ENCODE assay signal across 37 cellular contexts in genomic region chr3:31124368-31124767, GRCh38.
"Had no signal": no experiment of that assay in that cellular context is flagged by ENCODE, and none has a peak within 500 bp of the region (broad histone marks: within the 10 kb centered on the region; RNA-seq: fewer than 3 reads in every experiment).

No MANE protein-coding gene starts in this region.

- H3K36me3 Mint-ChIP-seq: activated naive CD4-positive, alpha-beta T cell treated with anti-CD3 and anti-CD28 coated beads, Interleukin-2, amount 10 ng/mL, durations not matched to agents 7 days and 5 days; brain had no signal

- H3K27me3 Mint-ChIP-seq: activated CD4-positive, alpha-beta memory T cell treated with anti-CD3 and anti-CD28 coated beads, Interleukin-2, amount 10 ng/mL, durations not matched to agents 7 days and 5 days; activated CD8-positive, alpha-beta memory T cell treated with anti-CD3 and anti-CD28 coated beads, Interleukin-2, amount 10 ng/mL, durations not matched to agents 7 days and 5 days; activated naive CD4-positive, alpha-beta T cell treated with anti-CD3 and anti-CD28 coated beads, Interleukin-2, amount 10 ng/mL, durations not matched to agents 7 days and 5 days; activated naive CD8-positive, alpha-beta T cell; activated naive CD8-positive, alpha-beta T cell treated with anti-CD3 and anti-CD28 coated beads, Interleukin-2, amount 50 U/mL, for 24 hours; T-cell; T-helper 17 cell had no signal

- H3K27ac Mint-ChIP-seq: activated CD4-positive, alpha-beta memory T cell treated with anti-CD3 and anti-CD28 coated beads, Interleukin-2, amount 10 ng/mL, durations not matched to agents 7 days and 5 days; activated CD8-positive, alpha-beta memory T cell treated with anti-CD3 and anti-CD28 coated beads, Interleukin-2, amount 10 ng/mL, durations not matched to agents 7 days and 5 days; activated naive CD4-positive, alpha-beta T cell treated with anti-CD3 and anti-CD28 coated beads, Interleukin-2, amount 10 ng/mL, durations not matched to agents 7 days and 5 days; activated naive CD8-positive, alpha-beta T cell; activated naive CD8-positive, alpha-beta T cell treated with anti-CD3 and anti-CD28 coated beads, Interleukin-2, amount 50 U/mL, for 24 hours; brain; T-cell; T-helper 17 cell had no signal

- H3K4me3 ChIP-seq: SJSA1 had no signal

- H3K9ac ChIP-seq: KMS-11 had no signal

- ATAC-seq: activated CD8-positive, alpha-beta memory T cell treated with anti-CD3 and anti-CD28 coated beads, Interleukin-2, amount 10 ng/mL, durations not matched to agents 7 days and 5 days; activated naive CD8-positive, alpha-beta T cell treated with anti-CD3 and anti-CD28 coated beads, Interleukin-2, amount 50 U/mL, for 24 hours; SK-N-SH treated with all-trans-retinoic acid at 6 μM for 48 hours; T-cell; T-helper 17 cell had no signal

- H3K27me3 ChIP-seq: SJSA1 had no signal

- H3K36me3 ChIP-seq: SJSA1, WERI-Rb-1 had no signal

- H3K4me3 Mint-ChIP-seq: activated CD4-positive, alpha-beta memory T cell treated with anti-CD3 and anti-CD28 coated beads, Interleukin-2, amount 10 ng/mL, durations not matched to agents 7 days and 5 days; activated CD8-positive, alpha-beta memory T cell treated with anti-CD3 and anti-CD28 coated beads, Interleukin-2, amount 10 ng/mL, durations not matched to agents 7 days and 5 days; activated naive CD4-positive, alpha-beta T cell treated with anti-CD3 and anti-CD28 coated beads, Interleukin-2, amount 10 ng/mL, durations not matched to agents 7 days and 5 days; activated naive CD8-positive, alpha-beta T cell; activated naive CD8-positive, alpha-beta T cell treated with anti-CD3 and anti-CD28 coated beads, Interleukin-2, amount 50 U/mL, for 24 hours; brain; T-cell; T-helper 17 cell had no signal

- DNase-seq: activated CD4-positive, alpha-beta memory T cell treated with anti-CD3 and anti-CD28 coated beads, Interleukin-2, amount 10 ng/mL, durations not matched to agents 7 days and 5 days; activated CD4-positive, alpha-beta T cell treated with anti-CD3 and anti-CD28 coated beads for 1 hour; activated CD4-positive, alpha-beta T cell treated with anti-CD3 and anti-CD28 coated beads for 48 hours; activated CD4-positive, CD25-positive, alpha-beta regulatory T cell; activated CD8-positive, alpha-beta memory T cell treated with anti-CD3 and anti-CD28 coated beads for 24 hours; activated CD8-positive, alpha-beta memory T cell treated with anti-CD3 and anti-CD28 coated beads, Interleukin-2, amount 10 ng/mL, durations not matched to agents 7 days and 5 days; activated CD8-positive, alpha-beta memory T cell treated with anti-CD3 and anti-CD28 coated beads, Interleukin-2, amount 50 U/mL, for 48 hours; activated effector memory CD4-positive, alpha-beta T cell treated with Interleukin-2 at 50 U/mL for 16 hours; activated naive CD4-positive, alpha-beta T cell treated with anti-CD3 and anti-CD28 coated beads, Interleukin-2, amount 10 ng/mL, durations not matched to agents 7 days and 5 days; activated naive CD8-positive, alpha-beta T cell treated with anti-CD3 and anti-CD28 coated beads, Interleukin-2, amount 50 U/mL, for 24 hours; activated T-cell treated with anti-CD3 and anti-CD28 coated beads, Interleukin-2, amount 50 U/mL, for 48 hours; amniotic stem cell; aorta; caudate nucleus; MM.1S; MV-4-11; NCI-H1092; NCI-H146; NCI-H187; NCI-H2029 treated with DMSO at 0.1 percent for 48 hours; NCI-H2107; NCI-H2171; NCI-H510A; NCI-H526; NCI-H748 treated with DMSO at 0.1 percent for 48 hours; NK-92 treated with Interleukin-12 subunit alpha and Interleukin-12 subunit beta, amount 100 ng/mL, for 24 hours; SHP77 treated with DMSO at 0.1 percent for 48 hours; T-cell; T-helper 17 cell; T-helper 9 cell; WERI-Rb-1 had no signal

- H3K4me1 Mint-ChIP-seq: activated naive CD4-positive, alpha-beta T cell treated with anti-CD3 and anti-CD28 coated beads, Interleukin-2, amount 10 ng/mL, durations not matched to agents 7 days and 5 days; activated naive CD8-positive, alpha-beta T cell treated with anti-CD3 and anti-CD28 coated beads, Interleukin-2, amount 50 U/mL, for 24 hours; brain; T-cell; T-helper 17 cell had no signal

- H3K27ac ChIP-seq: KMS-11, SJSA1, WERI-Rb-1 had no signal

- H3K4me1 ChIP-seq: SJSA1 had no signal

- FAIRE-seq: bronchial epithelial cell had no signal

- H3K4me2 ChIP-seq: KMS-11 had no signal
